1 cellular context compared by ENCODE assay signal in the genomic region with DNA sequence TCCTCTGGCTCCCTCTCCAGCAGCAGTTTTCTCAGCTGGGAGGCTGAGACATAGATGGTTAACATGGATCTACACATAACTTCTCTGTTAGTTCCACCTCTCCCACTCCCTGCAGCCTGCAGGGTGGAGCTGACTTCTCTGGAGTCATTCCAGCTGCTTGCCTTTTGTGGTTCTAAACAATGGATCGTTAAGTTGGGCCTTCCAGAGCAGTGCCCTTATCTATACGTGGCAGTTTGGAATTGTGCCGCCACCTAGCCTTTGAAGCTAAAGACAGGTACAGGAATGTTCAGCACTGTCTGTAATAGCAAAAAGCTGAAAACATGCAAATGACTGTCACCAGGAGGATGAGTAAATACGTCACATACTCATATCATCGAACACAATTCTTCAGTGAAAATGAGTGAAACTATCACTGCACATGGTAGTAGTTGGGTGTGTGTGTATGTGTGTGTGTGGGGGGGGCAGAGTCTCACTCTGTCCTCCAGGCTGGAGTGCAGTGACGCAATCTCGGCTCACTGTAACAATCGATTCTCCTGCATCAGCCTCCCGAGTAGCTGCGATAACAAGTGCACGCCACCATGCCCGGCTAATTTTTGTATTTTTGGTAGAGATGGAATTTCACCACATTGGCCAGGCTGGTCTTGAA.
TF ChIP-seq lines count a peak whose summit lies in the region.

No MANE protein-coding gene starts in this region.

TF ChIP-seq in K562, 482 proteins besides CTCF, POLR2A, EP300 and RAD21 (continued from another document):
- TF ChIP-seq BRCA1 (IDR thresholded peaks at IDR 0.05) = no peak
- TF ChIP-seq BRCA1 (CRISPR knock-in tag; IDR thresholded peaks at IDR 0.05) = no peak
- TF ChIP-seq, protein P1, sequence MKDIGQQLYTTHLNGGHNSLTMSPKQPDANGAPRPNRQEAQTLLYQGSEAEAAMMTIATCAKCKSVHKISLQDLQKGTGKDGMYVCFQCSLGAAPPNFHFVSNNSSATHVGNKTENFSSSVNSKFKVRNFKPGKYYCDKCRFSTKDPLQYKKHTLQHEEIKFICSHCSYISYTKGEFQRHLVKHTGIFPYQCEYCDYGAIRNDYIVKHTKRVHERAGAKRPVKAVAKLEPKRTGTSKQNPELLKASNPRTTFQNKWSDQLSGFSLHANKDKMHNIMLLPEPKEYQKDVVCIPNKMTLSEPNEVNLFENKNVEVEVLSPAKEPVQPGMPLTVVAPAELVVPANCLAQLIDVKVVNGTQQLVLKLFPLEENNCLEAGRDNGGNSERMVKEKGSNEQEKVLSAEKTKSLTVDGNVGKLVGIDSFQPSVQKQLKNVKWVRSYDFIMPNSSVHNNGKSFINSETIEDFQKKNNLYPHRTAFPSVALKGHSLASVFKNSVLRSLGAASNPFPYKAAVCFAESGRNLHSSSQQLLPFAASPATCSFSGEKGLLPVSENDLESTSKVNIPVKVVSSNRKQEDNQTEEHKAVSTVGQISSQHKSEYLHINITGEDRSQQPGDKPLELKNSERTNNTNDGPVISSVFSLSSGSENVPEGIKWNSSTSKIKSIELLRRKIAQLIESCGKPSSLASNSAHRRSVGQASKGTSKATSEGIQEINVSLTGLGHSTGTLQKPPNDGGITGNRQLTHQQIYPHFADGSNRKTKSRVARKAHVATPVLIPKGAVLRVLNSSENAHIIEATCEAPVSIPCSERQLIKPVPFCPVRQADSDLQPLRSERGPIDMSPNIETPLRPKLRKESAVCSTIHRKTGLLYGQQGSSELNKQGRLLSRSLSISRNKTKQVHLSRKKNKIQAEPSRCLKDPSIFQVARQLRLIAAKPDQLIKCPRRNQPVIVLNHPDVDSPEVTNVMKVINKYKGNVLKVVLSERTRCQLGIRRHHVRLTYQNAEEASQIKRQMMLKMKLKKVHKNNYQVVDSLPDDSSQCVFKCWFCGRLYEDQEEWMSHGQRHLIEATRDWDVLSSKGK (CRISPR knock-in tag; IDR thresholded peaks at IDR 0.05) = no peak
- no peak for TF ChIP-seq SMARCB1 (IDR thresholded peaks at IDR 0.05; ENCODE audit: insufficient read length, low read depth)
- TF ChIP-seq FOXP1 (CRISPR knock-in tag; IDR thresholded peaks at IDR 0.05) = no peak
- no peak for TF ChIP-seq COPS2 (conservative IDR thresholded peaks at IDR 0.05)
- no peak for TF ChIP-seq NELFE (IDR thresholded peaks at IDR 0.05; ENCODE audit: insufficient read depth, insufficient read length)
- TF ChIP-seq, protein P2, sequence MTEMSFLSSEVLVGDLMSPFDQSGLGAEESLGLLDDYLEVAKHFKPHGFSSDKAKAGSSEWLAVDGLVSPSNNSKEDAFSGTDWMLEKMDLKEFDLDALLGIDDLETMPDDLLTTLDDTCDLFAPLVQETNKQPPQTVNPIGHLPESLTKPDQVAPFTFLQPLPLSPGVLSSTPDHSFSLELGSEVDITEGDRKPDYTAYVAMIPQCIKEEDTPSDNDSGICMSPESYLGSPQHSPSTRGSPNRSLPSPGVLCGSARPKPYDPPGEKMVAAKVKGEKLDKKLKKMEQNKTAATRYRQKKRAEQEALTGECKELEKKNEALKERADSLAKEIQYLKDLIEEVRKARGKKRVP (CRISPR knock-in tag; IDR thresholded peaks at IDR 0.05) = no peak
- TF ChIP-seq, protein P3, sequence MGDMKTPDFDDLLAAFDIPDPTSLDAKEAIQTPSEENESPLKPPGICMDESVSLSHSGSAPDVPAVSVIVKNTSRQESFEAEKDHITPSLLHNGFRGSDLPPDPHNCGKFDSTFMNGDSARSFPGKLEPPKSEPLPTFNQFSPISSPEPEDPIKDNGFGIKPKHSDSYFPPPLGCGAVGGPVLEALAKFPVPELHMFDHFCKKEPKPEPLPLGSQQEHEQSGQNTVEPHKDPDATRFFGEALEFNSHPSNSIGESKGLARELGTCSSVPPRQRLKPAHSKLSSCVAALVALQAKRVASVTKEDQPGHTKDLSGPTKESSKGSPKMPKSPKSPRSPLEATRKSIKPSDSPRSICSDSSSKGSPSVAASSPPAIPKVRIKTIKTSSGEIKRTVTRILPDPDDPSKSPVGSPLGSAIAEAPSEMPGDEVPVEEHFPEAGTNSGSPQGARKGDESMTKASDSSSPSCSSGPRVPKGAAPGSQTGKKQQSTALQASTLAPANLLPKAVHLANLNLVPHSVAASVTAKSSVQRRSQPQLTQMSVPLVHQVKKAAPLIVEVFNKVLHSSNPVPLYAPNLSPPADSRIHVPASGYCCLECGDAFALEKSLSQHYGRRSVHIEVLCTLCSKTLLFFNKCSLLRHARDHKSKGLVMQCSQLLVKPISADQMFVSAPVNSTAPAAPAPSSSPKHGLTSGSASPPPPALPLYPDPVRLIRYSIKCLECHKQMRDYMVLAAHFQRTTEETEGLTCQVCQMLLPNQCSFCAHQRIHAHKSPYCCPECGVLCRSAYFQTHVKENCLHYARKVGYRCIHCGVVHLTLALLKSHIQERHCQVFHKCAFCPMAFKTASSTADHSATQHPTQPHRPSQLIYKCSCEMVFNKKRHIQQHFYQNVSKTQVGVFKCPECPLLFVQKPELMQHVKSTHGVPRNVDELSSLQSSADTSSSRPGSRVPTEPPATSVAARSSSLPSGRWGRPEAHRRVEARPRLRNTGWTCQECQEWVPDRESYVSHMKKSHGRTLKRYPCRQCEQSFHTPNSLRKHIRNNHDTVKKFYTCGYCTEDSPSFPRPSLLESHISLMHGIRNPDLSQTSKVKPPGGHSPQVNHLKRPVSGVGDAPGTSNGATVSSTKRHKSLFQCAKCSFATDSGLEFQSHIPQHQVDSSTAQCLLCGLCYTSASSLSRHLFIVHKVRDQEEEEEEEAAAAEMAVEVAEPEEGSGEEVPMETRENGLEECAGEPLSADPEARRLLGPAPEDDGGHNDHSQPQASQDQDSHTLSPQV (IDR thresholded peaks at IDR 0.05) = 0 out of 2 replicates have a peak, but pooled peaks have one; percentile 18
- TF ChIP-seq SAFB (IDR thresholded peaks at IDR 0.05; ENCODE audit: borderline replicate concordance, low read depth, low read length) = no peak
- TF ChIP-seq, protein P4, sequence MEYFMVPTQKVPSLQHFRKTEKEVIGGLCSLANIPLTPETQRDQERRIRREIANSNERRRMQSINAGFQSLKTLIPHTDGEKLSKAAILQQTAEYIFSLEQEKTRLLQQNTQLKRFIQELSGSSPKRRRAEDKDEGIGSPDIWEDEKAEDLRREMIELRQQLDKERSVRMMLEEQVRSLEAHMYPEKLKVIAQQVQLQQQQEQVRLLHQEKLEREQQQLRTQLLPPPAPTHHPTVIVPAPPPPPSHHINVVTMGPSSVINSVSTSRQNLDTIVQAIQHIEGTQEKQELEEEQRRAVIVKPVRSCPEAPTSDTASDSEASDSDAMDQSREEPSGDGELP (CRISPR knock-in tag; IDR thresholded peaks at IDR 0.05; ENCODE audit: borderline replicate concordance) = peak; percentile 64
- TF ChIP-seq ZC3H8 (IDR thresholded peaks at IDR 0.05) = no peak
- 0 out of 2 replicates have a peak, but pooled peaks have one; percentile 36 for TF ChIP-seq LEF1 (IDR thresholded peaks at IDR 0.05)
- no peak for TF ChIP-seq KDM5B (IDR thresholded peaks at IDR 0.05; ENCODE audit: insufficient replicate concordance, low read depth, low read length)
